Comparison of ENCODE assay signal across 8 cellular contexts in genomic region chr2:225008935-225009334, GRCh38. TPM values are rescaled to one million over a fixed set of nuclear protein-coding genes. Genes with fewer than 3 reads are reported as not detected.
DNase-seq lines count a peak whose midpoint lies in the region; ATAC-seq, FAIRE-seq and TF ChIP-seq lines count a peak whose summit lies in the region.

No MANE protein-coding gene starts in this region.

- no peak for FAIRE-seq in RCC 7860 (lab: Jason Lieb, UNC)

- H3K4me1 Mint-ChIP-seq in CD8-positive, alpha-beta T cell (ENCODE audit: low read depth), result peaks cover 93% of the 10 kb centered on the region

- no peak for TF ChIP-seq POLR2A in stomach (IDR thresholded peaks at IDR 0.05)
- no peak for TF ChIP-seq POLR2A in lower leg skin (IDR thresholded peaks at IDR 0.05)

- H3K4me3 ChIP-seq in CD8-positive, alpha-beta T cell (ENCODE audit: low read depth, low read length), result no peak overlapping the region
- H3K4me3 ChIP-seq in stomach (no peak overlapping the region), lower leg skin (ENCODE audit: low read depth, poor library complexity, severe bottlenecking) (no peak overlapping the region)

- CTCF ChIA-PET in CD8-positive, alpha-beta T cell (lab: Charles Lee), result interaction anchor here (0.6 to 2.2 kb wide), 9 partner anchors 9 to 274 kb away, joined by 3 to 6 read pairs (median 3); partner anchors contain the start of gene DOCK10

- no peaks in the 10 kb centered on the region for H3K9me3 Mint-ChIP-seq in CD8-positive, alpha-beta T cell

- H3K4me1 ChIP-seq in CD8-positive, alpha-beta T cell (ENCODE audit: insufficient read depth, low read length), result peaks cover 47% of the 10 kb centered on the region
- H3K4me1 ChIP-seq in stomach, result peaks cover 0 to 6% (median 0%) of the 10 kb centered on the region in 4 donors

- H3K27me3 ChIP-seq in CD8-positive, alpha-beta T cell (ENCODE audit: insufficient read depth, low read length), result no peaks in the 10 kb centered on the region
- no peaks in the 10 kb centered on the region for H3K27me3 ChIP-seq in stomach

- no peak overlapping the region for H3K4me3 Mint-ChIP-seq in CD8-positive, alpha-beta T cell

- peak; percentile 46 for TF ChIP-seq CTCF in CD8-positive, alpha-beta T cell (IDR thresholded peaks at IDR 0.05)
- TF ChIP-seq CTCF in stomach (IDR thresholded peaks at IDR 0.05), result no peak
- no peak for TF ChIP-seq CTCF in lower leg skin (IDR thresholded peaks at IDR 0.05)

- H3K27ac ChIP-seq in CD8-positive, alpha-beta T cell (ENCODE audit: low read depth, low read length), result no peak overlapping the region
- H3K27ac ChIP-seq in stomach, result no peak overlapping the region

- no peaks in the 10 kb centered on the region for H3K9me3 ChIP-seq in CD8-positive, alpha-beta T cell (ENCODE audit: low read length)
- H3K9me3 ChIP-seq in stomach, result no peaks in the 10 kb centered on the region

- H3K27ac Mint-ChIP-seq in CD8-positive, alpha-beta T cell, result peak overlapping the region; percentile 82

- ATAC-seq in CD8-positive, alpha-beta T cell, result no peak
- peak; percentile 23 for ATAC-seq in GM21390 (IDR thresholded peaks at IDR 0.05; ENCODE audit: unreplicated experiment)
- ATAC-seq in GM21423 (IDR thresholded peaks at IDR 0.05; ENCODE audit: unreplicated experiment), result no peak

- TF ChIP-seq EP300 in stomach (IDR thresholded peaks at IDR 0.05), result no peak

- WGBS in stomach, 5 donors, result 66 to 69% (median 68%) methylated on average over 5 of the region's 5 CpGs
- WGBS in lower leg skin, 2 donors, result 78 to 79% methylated on average over 5 of the region's 5 CpGs

- H3K36me3 ChIP-seq in CD8-positive, alpha-beta T cell (ENCODE audit: insufficient read depth, low read length), result no peaks in the 10 kb centered on the region
- no peaks in the 10 kb centered on the region for H3K36me3 ChIP-seq in stomach

- H3K36me3 Mint-ChIP-seq in CD8-positive, alpha-beta T cell, result peaks cover 11% of the 10 kb centered on the region

- POLR2A ChIA-PET in CD8-positive, alpha-beta T cell (lab: Charles Lee), result no interaction called here

- intact Hi-C loops in CD8-positive, alpha-beta T cell (cut with DNase I, micrococcal nuclease), result loop anchor here (2.0 to 10.0 kb wide), 4 partner anchors 18 to 1976 kb away; no protein-coding TSS in a partner anchor
- intact Hi-C loops in stomach (cut with DNase I; ENCODE audit: low total_unique reads) (no loop called here), lower leg skin (cut with DNase I; ENCODE audit: low total_unique reads) (no loop called here)

- peak in 1 of 7 experiments; percentile 25 for DNase-seq in CD8-positive, alpha-beta T cell
- DNase-seq in SK-MEL-5 (ENCODE audit: low read depth, low spot score), result peak; percentile 64
- peak; percentile 29 for DNase-seq in left kidney (ENCODE audit: low read depth, low spot score)
- DNase-seq in stomach, result no peak
- DNase-seq in RCC 7860 (ENCODE audit: low spot score), result no peak
- DNase-seq in lower leg skin (ENCODE audit: low spot score in 2 of 2), result no peak

- no peaks in the 10 kb centered on the region for H3K27me3 Mint-ChIP-seq in CD8-positive, alpha-beta T cell (ENCODE audit: low read depth)

- in situ Hi-C loops in SK-MEL-5 (cut with HindIII; ENCODE audit: low pct_unique_long_range_greater_than_20kb, low sequenced_read_pairs), result no loop called here

RNA-seq across cellular contexts. Expression of gene DOCK10, which starts 33.3 kb away (rescaled TPM):
- total RNA-seq in CD8-positive, alpha-beta T cell, result 100 to 1,000 TPM; 183 to 188 TPM
- total RNA-seq in SK-MEL-5 (2014; rRNA removed; shearing (Covaris generic)), result 36.8 and 37.5 TPM in 2 replicates
- 25.0 and 27.4 TPM in 2 replicates for polyA plus RNA-seq in SK-MEL-5 (2015; cell fraction: cytosol; rRNA removed)
- 33.0 and 38.9 TPM in 2 replicates for polyA plus RNA-seq in SK-MEL-5 (2015; cell fraction: nucleus; rRNA removed)
- total RNA-seq in stomach, result 10 to 100 TPM in 3 of 5 donors, 1 to 10 TPM in 1, under 1 TPM in 1; 0.89 to 33.8 (median 19.7) TPM
- polyA plus RNA-seq in stomach, result 1 to 10 TPM; 1.6 to 2.0 (median 1.7) TPM
- 10 to 100 TPM in 3 of 4 donors, 1 to 10 TPM in 1; 6.2 to 16.5 (median 14.0) TPM for total RNA-seq in lower leg skin

Comparison
In these comparisons a context has a peak if more than half of its experiments do, and no peak if none do; other contexts are left out.
1. DNase-seq: peak in SK-MEL-5 (single experiment) and left kidney (single experiment); none in stomach (single experiment), RCC 7860 (single experiment) and lower leg skin (0 of 2).
2. intact Hi-C loops: an anchor here in CD8-positive, alpha-beta T cell (2.0 to 10.0 kb wide); none called in stomach and lower leg skin.